In the genomic region with DNA sequence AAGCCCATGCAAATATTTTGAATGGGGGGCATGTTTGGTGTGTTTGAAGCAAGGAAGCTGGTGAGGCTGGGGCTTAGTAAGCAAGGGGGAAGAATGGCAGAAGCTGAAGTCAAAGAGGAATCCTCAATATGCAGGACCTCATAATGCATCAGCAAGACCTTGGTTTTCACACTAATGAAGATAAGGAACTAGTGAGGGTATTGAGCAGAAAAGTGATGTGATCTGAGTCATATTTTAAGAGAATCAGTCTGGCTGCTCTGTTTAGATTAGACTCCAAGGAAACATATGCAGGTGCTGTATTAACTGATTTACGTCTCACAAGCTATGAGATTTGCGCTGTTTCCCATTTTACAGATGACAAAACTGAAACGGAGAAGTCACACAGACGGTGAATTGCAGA, we compare ENCODE assay signal across 26 cellular contexts.
A peak's percentile ranks its signal among the peaks of the same experiment; 100 is the strongest.
DNase-seq lines count a peak whose midpoint lies in the region; ATAC-seq, FAIRE-seq and TF ChIP-seq lines count a peak whose summit lies in the region.
"Had no signal": no experiment of that assay in that cellular context is flagged by ENCODE, and none has a peak within 500 bp of the region (broad histone marks: within the 10 kb centered on the region; RNA-seq: fewer than 3 reads in every experiment).

No MANE protein-coding gene starts in this region.

- H3K4me1 Mint-ChIP-seq in MCF 10A (ENCODE audit: insufficient read depth, unreplicated experiment) (peaks cover 29% of the 10 kb centered on the region), astrocyte (ENCODE audit: low read depth, unreplicated experiment) (peaks cover 43% of the 10 kb centered on the region)
- no peaks in the 10 kb centered on the region for H3K4me1 Mint-ChIP-seq in naive thymus-derived CD4-positive, alpha-beta T cell
- H3K4me1 Mint-ChIP-seq: B cell; CD14-positive monocyte; CD8-positive, alpha-beta memory T cell had no signal

- peaks cover 38% of the 10 kb centered on the region for H3K36me3 Mint-ChIP-seq in MCF 10A (ENCODE audit: insufficient read depth, unreplicated experiment)
- H3K36me3 Mint-ChIP-seq in astrocyte (ENCODE audit: low read depth, unreplicated experiment) = peaks cover 9% of the 10 kb centered on the region
- no peaks in the 10 kb centered on the region for H3K36me3 Mint-ChIP-seq in naive thymus-derived CD4-positive, alpha-beta T cell
- H3K36me3 Mint-ChIP-seq: CD14-positive monocyte; CD8-positive, alpha-beta memory T cell had no signal

- DNase-seq in MCF 10A (ENCODE audit: unreplicated experiment) (no peak), breast epithelium (ENCODE audit: low spot score in 2 of 2) (no peak), astrocyte (ENCODE audit: low read depth) (peak; percentile 84), SIG-M5 (lab: John Stamatoyannopoulos, UW) (no peak), BE2C (no peak)
- DNase-seq in effector memory CD4-positive, alpha-beta T cell = no peak
- DNase-seq in naive thymus-derived CD4-positive, alpha-beta T cell = no peak
- DNase-seq: Calu3; CD8-positive, alpha-beta memory T cell; DMS79 treated with DMSO at 0.1 percent for 48 hours; Karpas-422; MV-4-11; NCI-H1105; NCI-H146; NCI-H1930; NCI-H526 treated with DMSO at 0.1 percent for 48 hours; OCI-M1; Peyer's patch; SJCRH30 had no signal

- ATAC-seq in naive thymus-derived CD4-positive, alpha-beta T cell = no peak
- ATAC-seq: SK-N-SH treated with all-trans-retinoic acid at 6 μM for 48 hours had no signal

- no peak for TF ChIP-seq POLR2A in breast epithelium (IDR thresholded peaks at IDR 0.05)

- FAIRE-seq in astrocyte (lab: Jason Lieb, UNC) = peak; percentile 47
- FAIRE-seq: GM12892, H54 had no signal

- no peak overlapping the region for H2AFZ ChIP-seq in astrocyte (ENCODE audit: low read depth, low read length)

- no peaks in the 10 kb centered on the region for H4K20me1 ChIP-seq in astrocyte (ENCODE audit: insufficient read depth, low read length)

- no peaks in the 10 kb centered on the region for H3K9me3 ChIP-seq in breast epithelium
- H3K9me3 ChIP-seq in astrocyte (ENCODE audit: insufficient read depth, low read depth, low read length) = no peaks in the 10 kb centered on the region
- no peaks in the 10 kb centered on the region for H3K9me3 ChIP-seq in mesodermal cell (ENCODE audit: control insufficient read depth, low read length)
- no peaks in the 10 kb centered on the region for H3K9me3 ChIP-seq in BE2C
- H3K9me3 ChIP-seq in effector memory CD4-positive, alpha-beta T cell (ENCODE audit: control insufficient read depth, low read length) = no peaks in the 10 kb centered on the region
- H3K9me3 ChIP-seq in naive thymus-derived CD4-positive, alpha-beta T cell (ENCODE audit: control insufficient read depth in 2 of 3, low read length in 3 of 3) = no peaks in the 10 kb centered on the region
- H3K9me3 ChIP-seq: Peyer's patch, SJCRH30 had no signal

- POLR2A ChIA-PET in MCF 10A (lab: Yijun Ruan, JAX) = no interaction called here
- POLR2A ChIA-PET in naive thymus-derived CD4-positive, alpha-beta T cell (lab: Charles Lee) = no interaction called here

- peaks cover 9% of the 10 kb centered on the region for H3K79me2 ChIP-seq in astrocyte (ENCODE audit: insufficient read depth, low read length)

- peak overlapping the region; percentile 6 for H3K4me2 ChIP-seq in astrocyte (ENCODE audit: low read length)

- WGBS in mesodermal cell (ENCODE audit: insufficient coverage in 2 of 2), 2 experiments = 95 to 100% methylated on average over 3 to 4 of the region's 4 CpGs

- H3K36me3 ChIP-seq in breast epithelium (no peaks in the 10 kb centered on the region), astrocyte (ENCODE audit: insufficient read depth, low read length) (peaks cover 14% of the 10 kb centered on the region), mesodermal cell (ENCODE audit: control insufficient read depth, insufficient read depth, low read length) (no peaks in the 10 kb centered on the region), BE2C (no peaks in the 10 kb centered on the region)
- H3K36me3 ChIP-seq in effector memory CD4-positive, alpha-beta T cell (ENCODE audit: control insufficient read depth, insufficient read depth, low read length) = no peaks in the 10 kb centered on the region
- no peaks in the 10 kb centered on the region for H3K36me3 ChIP-seq in naive thymus-derived CD4-positive, alpha-beta T cell (ENCODE audit: control insufficient read depth in 2 of 3, insufficient read depth in 3 of 3, low read length in 3 of 3)
- H3K36me3 ChIP-seq: Peyer's patch, SJCRH30 had no signal

- no peak overlapping the region for H3K4me3 ChIP-seq in breast epithelium
- no peak overlapping the region for H3K4me3 ChIP-seq in astrocyte (ENCODE audit: insufficient read depth, low read depth, low read length)
- H3K4me3 ChIP-seq in mesodermal cell (ENCODE audit: extremely low read depth, insufficient read depth, low read length, poor library complexity, severe bottlenecking) = no peak overlapping the region
- no peak overlapping the region for H3K4me3 ChIP-seq in BE2C (ENCODE audit: low read depth, low read length)
- no peak overlapping the region for H3K4me3 ChIP-seq in effector memory CD4-positive, alpha-beta T cell (ENCODE audit: insufficient read depth, low read depth, low read length, poor library complexity, severe bottlenecking)
- H3K4me3 ChIP-seq in naive thymus-derived CD4-positive, alpha-beta T cell (ENCODE audit: low read length) = no peak overlapping the region
- H3K4me3 ChIP-seq: Peyer's patch, SJCRH30 had no signal

- H3K27me3 ChIP-seq in breast epithelium = no peaks in the 10 kb centered on the region
- H3K27me3 ChIP-seq in astrocyte (ENCODE audit: insufficient read depth, low read length) = no peaks in the 10 kb centered on the region
- H3K27me3 ChIP-seq in BE2C = peaks cover 3% of the 10 kb centered on the region; the same call in 1 of the 2 replicates
- H3K27me3 ChIP-seq in effector memory CD4-positive, alpha-beta T cell (replicated peaks; ENCODE audit: control insufficient read depth, insufficient read depth, low read length, poor library complexity, severe bottlenecking) = no peaks in the 10 kb centered on the region
- H3K27me3 ChIP-seq in naive thymus-derived CD4-positive, alpha-beta T cell (ENCODE audit: control insufficient read depth in 2 of 2, insufficient read depth in 2 of 2, low read length in 2 of 2) = no peaks in the 10 kb centered on the region
- H3K27me3 ChIP-seq: Peyer's patch, SJCRH30 had no signal

- H3K9me3 Mint-ChIP-seq in MCF 10A (ENCODE audit: unreplicated experiment) = no peaks in the 10 kb centered on the region
- no peaks in the 10 kb centered on the region for H3K9me3 Mint-ChIP-seq in astrocyte (ENCODE audit: unreplicated experiment)
- H3K9me3 Mint-ChIP-seq in naive thymus-derived CD4-positive, alpha-beta T cell = peaks cover 0 to 3% (median 0%) of the 10 kb centered on the region in 11 donors

- H3K9ac ChIP-seq in astrocyte (ENCODE audit: low read length) = peak overlapping the region; percentile 24

- H3K4me3 Mint-ChIP-seq in MCF 10A (ENCODE audit: unreplicated experiment) (no peak overlapping the region), astrocyte (ENCODE audit: unreplicated experiment) (no peak overlapping the region)
- no peak overlapping the region for H3K4me3 Mint-ChIP-seq in naive thymus-derived CD4-positive, alpha-beta T cell
- H3K4me3 Mint-ChIP-seq: B cell; CD14-positive monocyte; CD8-positive, alpha-beta memory T cell had no signal

- H3K4me1 ChIP-seq in breast epithelium = no peaks in the 10 kb centered on the region
- H3K4me1 ChIP-seq in astrocyte (ENCODE audit: insufficient read depth, low read length) = peaks cover 45% of the 10 kb centered on the region
- H3K4me1 ChIP-seq in mesodermal cell (ENCODE audit: control insufficient read depth, insufficient read depth, low read length, poor library complexity, severe bottlenecking) = peaks cover 43% of the 10 kb centered on the region
- H3K4me1 ChIP-seq in BE2C = peaks cover 3% of the 10 kb centered on the region; the same call in 1 of the 2 replicates
- peaks cover 3% of the 10 kb centered on the region for H3K4me1 ChIP-seq in effector memory CD4-positive, alpha-beta T cell (ENCODE audit: control insufficient read depth, insufficient read depth, low read length, poor library complexity, severe bottlenecking)
- H3K4me1 ChIP-seq in naive thymus-derived CD4-positive, alpha-beta T cell (ENCODE audit: control insufficient read depth in 2 of 2, insufficient read depth in 2 of 2, low read length in 2 of 2) = no peaks in the 10 kb centered on the region
- H3K4me1 ChIP-seq: Peyer's patch had no signal

- H3K27ac Mint-ChIP-seq in MCF 10A (ENCODE audit: low read depth, unreplicated experiment) = peak overlapping the region; percentile 90
- H3K27ac Mint-ChIP-seq in astrocyte (ENCODE audit: unreplicated experiment) = peak overlapping the region; percentile 67
- no peak overlapping the region for H3K27ac Mint-ChIP-seq in naive thymus-derived CD4-positive, alpha-beta T cell
- H3K27ac Mint-ChIP-seq: B cell; CD14-positive monocyte; CD8-positive, alpha-beta memory T cell had no signal

- CTCF ChIA-PET in MCF 10A (lab: Yijun Ruan, JAX) = interaction anchor here (0.6 to 1.0 kb wide), 4 partner anchors 15 to 680 kb away, joined by 3 to 6 read pairs (median 4); no protein-coding TSS in a partner anchor
- CTCF ChIA-PET in naive thymus-derived CD4-positive, alpha-beta T cell (lab: Charles Lee) = no interaction called here

- BruUV-seq in MCF 10A (replicated peaks; lab: Mats Ljungman, UMichigan) = no TSS peak

- no peaks in the 10 kb centered on the region for H3K27me3 Mint-ChIP-seq in MCF 10A (ENCODE audit: insufficient read depth, unreplicated experiment)
- H3K27me3 Mint-ChIP-seq in astrocyte (ENCODE audit: low read depth, unreplicated experiment) = no peaks in the 10 kb centered on the region
- H3K27me3 Mint-ChIP-seq in naive thymus-derived CD4-positive, alpha-beta T cell = peaks cover under 1 to 17% (median 3%) of the 10 kb centered on the region in 5 donors

- intact Hi-C loops in MCF 10A (cut with micrococcal nuclease) (no loop called here), breast epithelium (cut with DNase I; ENCODE audit: low total_unique reads) (no loop called here)
- intact Hi-C loops in naive thymus-derived CD4-positive, alpha-beta T cell (cut with micrococcal nuclease) = no loop called here

- H3K27ac ChIP-seq in breast epithelium (no peak overlapping the region), astrocyte (ENCODE audit: low read depth, low read length) (peak overlapping the region; percentile 56), mesodermal cell (ENCODE audit: low read depth, low read length, severe bottlenecking) (peak overlapping the region; percentile 37)
- no peak overlapping the region for H3K27ac ChIP-seq in effector memory CD4-positive, alpha-beta T cell (ENCODE audit: insufficient read depth, low read length, poor library complexity, severe bottlenecking)
- no peak overlapping the region for H3K27ac ChIP-seq in naive thymus-derived CD4-positive, alpha-beta T cell (ENCODE audit: low read depth, low read length)
- H3K27ac ChIP-seq: 22Rv1, Peyer's patch, SJCRH30 had no signal

- no peak for TF ChIP-seq CTCF in MCF 10A (IDR thresholded peaks at IDR 0.05; ENCODE audit: unreplicated experiment)
- no peak for TF ChIP-seq CTCF in breast epithelium (IDR thresholded peaks at IDR 0.05)
- TF ChIP-seq CTCF in astrocyte (IDR thresholded peaks at IDR 0.05; ENCODE audit: insufficient read depth, low read depth, low read length) = no peak
- no peak for TF ChIP-seq CTCF in BE2C (IDR thresholded peaks at IDR 0.05; ENCODE audit: low read depth, low read length)

Comparison
In these comparisons a context has a peak if more than half of its experiments do, and no peak if none do; other contexts are left out.
1. H3K27ac Mint-ChIP-seq: peak in MCF 10A (single experiment) and astrocyte (single experiment); none in naive thymus-derived CD4-positive, alpha-beta T cell (0 of 9).
2. H3K27ac ChIP-seq: peak in astrocyte (single experiment) and mesodermal cell (single experiment); none in breast epithelium (0 of 2), effector memory CD4-positive, alpha-beta T cell (single experiment) and naive thymus-derived CD4-positive, alpha-beta T cell (single experiment).